In the genomic region with DNA sequence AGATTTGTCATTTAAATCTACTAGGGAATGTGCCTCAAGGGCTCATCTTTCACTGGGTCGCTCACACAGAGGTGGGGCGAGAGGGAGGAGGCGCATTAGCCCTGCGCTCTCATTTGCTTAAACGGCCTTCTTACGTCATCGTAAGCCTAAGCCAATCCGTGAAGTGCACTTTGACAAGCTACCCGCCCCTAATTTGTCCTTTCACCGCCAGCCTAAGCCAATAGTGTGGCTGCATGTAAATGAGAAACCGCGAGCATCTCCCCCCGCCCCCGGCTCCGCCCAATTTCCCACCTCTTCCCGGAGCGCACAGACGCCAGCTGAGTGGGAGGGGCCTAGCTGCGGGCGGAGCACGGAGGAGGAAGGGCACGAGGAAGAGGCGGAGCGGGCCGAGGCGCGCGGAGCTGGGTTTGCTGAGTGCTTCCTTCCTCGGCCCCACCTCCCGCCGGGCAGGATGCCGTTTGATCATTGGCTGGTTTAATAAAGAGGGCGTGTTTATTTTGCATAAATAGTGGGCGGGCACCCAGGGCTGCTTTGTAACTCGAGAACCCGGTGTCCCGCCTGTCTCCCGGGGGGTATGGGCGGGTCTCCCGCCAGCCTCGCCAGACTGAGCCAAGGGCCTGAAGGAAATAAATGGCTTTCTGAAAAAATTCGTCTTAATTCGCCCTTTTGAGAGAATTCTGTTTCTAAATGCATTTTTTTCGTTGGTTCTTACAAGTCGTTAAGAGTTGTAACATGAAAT, we compare ENCODE assay signal across 8 cellular contexts.
DNase-seq lines count a peak whose midpoint lies in the region; ATAC-seq and TF ChIP-seq lines count a peak whose summit lies in the region.

No MANE protein-coding gene starts in this region.

- H3K4me1 ChIP-seq in DND-41 (ENCODE audit: insufficient read depth, low read length) (no peaks in the 10 kb centered on the region), IMR-90 (ENCODE audit: control insufficient read depth, insufficient read depth, low read length) (no peaks in the 10 kb centered on the region), OCI-LY7 (ENCODE audit: insufficient read depth, low read length, poor library complexity, severe bottlenecking) (peaks cover 9% of the 10 kb centered on the region), neutrophil (ENCODE audit: control insufficient read depth in 1 of 2, insufficient read depth in 1 of 2, low read depth in 1 of 2, low read length in 1 of 2) (peaks cover 27 to 30% of the 10 kb centered on the region in 2 experiments), tibial nerve (peaks cover 0 to 10% (median 3%) of the 10 kb centered on the region in 4 donors)

- TF ChIP-seq CTCF in DND-41 (IDR thresholded peaks at IDR 0.05; ENCODE audit: borderline replicate concordance, extremely low read depth, low read length, poor library complexity, severe bottlenecking) (no peak), IMR-90 (conservative IDR thresholded peaks at IDR 0.05; ENCODE audit: low read depth, low read length) (no peak), OCI-LY7 (conservative IDR thresholded peaks at IDR 0.05; ENCODE audit: low read length) (no peak), neutrophil (IDR thresholded peaks at IDR 0.05) (no peak), tibial nerve (IDR thresholded peaks at IDR 0.05) (no peak)

- H3K27ac ChIP-seq in DND-41 (ENCODE audit: low read length) (no peak overlapping the region), IMR-90 (ENCODE audit: insufficient read depth, low read length) (no peak overlapping the region), OCI-LY7 (ENCODE audit: low read depth, low read length, poor library complexity, severe bottlenecking) (peak overlapping the region; percentile 4), neutrophil (no peak overlapping the region), tibial nerve (no peak overlapping the region)

- H3K79me2 ChIP-seq in DND-41 (ENCODE audit: insufficient read depth, low read length) (no peaks in the 10 kb centered on the region), OCI-LY7 (ENCODE audit: insufficient read depth, low read depth, low read length) (no peaks in the 10 kb centered on the region)

- POLR2A ChIA-PET in IMR-90 (lab: Charles Lee; ENCODE audit: unreplicated experiment) (no interaction called here), OCI-LY7 (lab: Charles Lee) (interaction anchor here (0.6 to 1.3 kb wide), 5 partner anchors 19 to 1860 kb away, joined by 3 to 4 read pairs (median 3); no protein-coding TSS in a partner anchor)

- H2AK9ac ChIP-seq in IMR-90 (replicated peaks; ENCODE audit: low read depth, low read length, poor library complexity) = no peak overlapping the region

- no peak overlapping the region for H4K8ac ChIP-seq in IMR-90 (ENCODE audit: low read depth in 2 of 2, low read length in 2 of 2)

- H2AK5ac ChIP-seq in IMR-90 (ENCODE audit: low read depth, low read length) = no peak overlapping the region

- H2AFZ ChIP-seq in DND-41 (ENCODE audit: low read depth, low read length) = no peak overlapping the region
- H2AFZ ChIP-seq in IMR-90 (replicated peaks; ENCODE audit: low read length, poor library complexity) = peak overlapping the region; percentile 7
- H2AFZ ChIP-seq in OCI-LY7 (ENCODE audit: low read length) = peak overlapping the region; percentile 28; the same call in 1 of the 2 replicates

- no peak overlapping the region for H3K14ac ChIP-seq in IMR-90 (replicated peaks; ENCODE audit: low read depth, low read length)

- in situ Hi-C loops in IMR-90 (cut with MboI; ENCODE audit: low sequenced_read_pairs) = loop anchor here (5.0 kb wide), 1 partner anchor 1240 kb away; a partner anchor contains a TSS

- H2BK20ac ChIP-seq in IMR-90 (ENCODE audit: low read depth, low read length) = no peak overlapping the region

- no peak overlapping the region for H3K4ac ChIP-seq in IMR-90 (ENCODE audit: low read depth, low read length)

- H3K4me3 ChIP-seq in DND-41 (ENCODE audit: low read depth in 1 of 2, low read length in 2 of 2) = no peak overlapping the region
- H3K4me3 ChIP-seq in IMR-90 (ENCODE audit: insufficient read depth, low read depth, low read length) = no peak overlapping the region; the same call in 1 of the 2 replicates
- H3K4me3 ChIP-seq in OCI-LY7 (ENCODE audit: low read depth, low read length, poor library complexity, severe bottlenecking) = peak overlapping the region; percentile 70
- peak overlapping the region; percentile 37 to 51 for H3K4me3 ChIP-seq in neutrophil (ENCODE audit: low read depth in 1 of 2, low read length in 1 of 2)
- peak overlapping the region in 1 of 4 donors; percentile 24 for H3K4me3 ChIP-seq in tibial nerve

- CTCF ChIA-PET in IMR-90 (lab: Yijun Ruan, JAX) (interaction anchor here (0.5 to 0.6 kb wide), 2 partner anchors 228 to 1468 kb away, joined by 3 to 4 read pairs; no protein-coding TSS in a partner anchor), OCI-LY7 (lab: Charles Lee; ENCODE audit: unreplicated experiment) (interaction anchor here (1.0 kb wide), 1 partner anchor 27 kb away, joined by 4 read pairs; no protein-coding TSS in a partner anchor)

- 0% methylated on average over 12 of the region's 45 CpGs; no CpG with 5 or more reads in 1 of the 2 experiments for WGBS in IMR-90 (ENCODE audit: extremely low coverage in 2 of 2, insufficient read length in 1 of 2), 2 experiments
- WGBS in tibial nerve, 2 donors = 1% methylated on average over 41 to 42 of the region's 45 CpGs

- peak; percentile 19 to 53 for TF ChIP-seq EP300 in tibial nerve (IDR thresholded peaks at IDR 0.05)

- H3K27me3 ChIP-seq in DND-41 (ENCODE audit: insufficient read depth, low read length, poor library complexity) (peaks cover 8% of the 10 kb centered on the region), IMR-90 (ENCODE audit: control insufficient read depth, insufficient read depth, low read length) (peaks cover 10% of the 10 kb centered on the region), neutrophil (peaks cover 100% of the 10 kb centered on the region), tibial nerve (peaks cover 6 to 100% of the 10 kb centered on the region in 2 donors)

- no peak for TF ChIP-seq RAD21 in IMR-90 (IDR thresholded peaks at IDR 0.05; ENCODE audit: low read length)

- peak; percentile 22; the same call in 1 of the 3 replicates for ATAC-seq in DND-41 (ENCODE audit: insufficient read depth, low read depth)
- ATAC-seq in GM21786 (IDR thresholded peaks at IDR 0.05; ENCODE audit: unreplicated experiment) = peak; percentile 87
- peak; percentile 97 for ATAC-seq in IMR-90 (ENCODE audit: low read depth)
- ATAC-seq in esophagus mucosa = peak; percentile 99

- H3K4me2 ChIP-seq in DND-41 (ENCODE audit: insufficient read depth, low read length) (no peak overlapping the region), IMR-90 (ENCODE audit: low read depth, low read length) (no peak overlapping the region), OCI-LY7 (ENCODE audit: low read length) (peak overlapping the region; percentile 85)

- H2BK15ac ChIP-seq in IMR-90 (ENCODE audit: low read depth, low read length) = no peak overlapping the region

- DNase-seq in DND-41 = peak; percentile 30
- DNase-seq in IMR-90 = peak; percentile 100
- DNase-seq in OCI-LY7 (ENCODE audit: low spot score) = peak; percentile 100
- DNase-seq in activated CD8-positive, alpha-beta memory T cell treated with anti-CD3 and anti-CD28 coated beads, Interleukin-2, amount 50 U/mL, for 48 hours = peak; percentile 94
- peak; percentile 93 to 97 for DNase-seq in tibial nerve (ENCODE audit: low spot score in 2 of 2)

- no peaks in the 10 kb centered on the region for H3K79me1 ChIP-seq in IMR-90 (ENCODE audit: low read depth in 1 of 2, low read length in 2 of 2)

- no peak overlapping the region for H2BK5ac ChIP-seq in IMR-90 (ENCODE audit: low read depth, low read length, poor library complexity, severe bottlenecking)

- H4K5ac ChIP-seq in IMR-90 (ENCODE audit: low read depth, low read length) = no peak overlapping the region

- no peak overlapping the region for H4K91ac ChIP-seq in IMR-90 (ENCODE audit: insufficient read depth, low read depth, low read length)

- no peak overlapping the region for H3K18ac ChIP-seq in IMR-90 (ENCODE audit: low read depth, low read length)

- H3K9me2 ChIP-seq in OCI-LY7 (ENCODE audit: insufficient read depth, low read length) = no peaks in the 10 kb centered on the region

- H3K56ac ChIP-seq in IMR-90 (ENCODE audit: extremely low read depth, insufficient read depth, low read length) = no peak overlapping the region

- no peak overlapping the region for H3K23ac ChIP-seq in IMR-90 (ENCODE audit: low read depth, low read length)

- H2BK120ac ChIP-seq in IMR-90 (ENCODE audit: low read depth, low read length) = no peak overlapping the region

- H3K9me3 ChIP-seq in DND-41 (ENCODE audit: insufficient read depth, low read length, severe bottlenecking) (no peaks in the 10 kb centered on the region), IMR-90 (ENCODE audit: control insufficient read depth, insufficient read depth, low read length) (no peaks in the 10 kb centered on the region), OCI-LY7 (ENCODE audit: low read length) (no peaks in the 10 kb centered on the region), neutrophil (peaks cover 51% of the 10 kb centered on the region), tibial nerve (peaks cover 0 to 9% (median 0%) of the 10 kb centered on the region in 4 donors)

- no peaks in the 10 kb centered on the region for H3K36me3 ChIP-seq in DND-41 (ENCODE audit: insufficient read depth, low read length)
- no peaks in the 10 kb centered on the region for H3K36me3 ChIP-seq in IMR-90 (ENCODE audit: control insufficient read depth, insufficient read depth, low read length)
- H3K36me3 ChIP-seq in OCI-LY7 (ENCODE audit: insufficient read depth, low read length) = no peaks in the 10 kb centered on the region
- no peaks in the 10 kb centered on the region for H3K36me3 ChIP-seq in neutrophil
- no peaks in the 10 kb centered on the region for H3K36me3 ChIP-seq in tibial nerve

- BruUV-seq in IMR-90 (replicated peaks; lab: Mats Ljungman, UMichigan) (no TSS peak), OCI-LY7 (replicated peaks; lab: Mats Ljungman, UMichigan) (no TSS peak)

- H3K9ac ChIP-seq in DND-41 (ENCODE audit: low read depth, low read length) (no peak overlapping the region), IMR-90 (ENCODE audit: low read depth, low read length) (no peak overlapping the region)

- intact Hi-C loops in IMR-90 (cut with micrococcal nuclease) = loop anchor here (1.0 to 10.0 kb wide), 2 partner anchors 992 to 1281 kb away; a partner anchor contains a TSS
- intact Hi-C loops in OCI-LY7 (cut with micrococcal nuclease; ENCODE audit: unreplicated experiment) = loop anchor here (2.0 to 5.0 kb wide), 2 partner anchors 88 to 1000 kb away; a partner anchor contains a TSS

- TF ChIP-seq POLR2A in IMR-90 (IDR thresholded peaks at IDR 0.05; ENCODE audit: low read depth, low read length) (no peak), tibial nerve (IDR thresholded peaks at IDR 0.05) (no peak)

- H4K20me1 ChIP-seq in DND-41 (ENCODE audit: insufficient read depth, low read length) (no peaks in the 10 kb centered on the region), IMR-90 (ENCODE audit: insufficient read depth, low read length) (no peaks in the 10 kb centered on the region), OCI-LY7 (ENCODE audit: insufficient read depth, low read length) (no peaks in the 10 kb centered on the region)

- peaks cover under 1% of the 10 kb centered on the region; the same call in 1 of the 2 replicates for H3K9me1 ChIP-seq in IMR-90 (ENCODE audit: insufficient read depth, low read length)

- dilution Hi-C loops in IMR-90 (cut with HindIII; ENCODE audit: low sequenced_read_pairs, unreplicated experiment) = no loop called here

TF ChIP-seq in IMR-90, 13 proteins besides CTCF, POLR2A, EP300 and RAD21 (continues in another document):
- TF ChIP-seq RFX5 (IDR thresholded peaks at IDR 0.05; ENCODE audit: low read depth, low read length) = no peak

Comparison
In these comparisons a context has a peak if more than half of its experiments do, and no peak if none do; other contexts are left out.
1. ATAC-seq: peak in every context shown above with its lines; median percentile 99 in esophagus mucosa; 97 in IMR-90; 87 in GM21786; 22 in DND-41.
2. DNase-seq: peak in every context shown above with its lines; median percentile 100 in IMR-90; 100 in OCI-LY7; 95 in tibial nerve; 94 in activated CD8-positive, alpha-beta memory T cell treated with anti-CD3 and anti-CD28 coated beads, Interleukin-2, amount 50 U/mL, for 48 hours; 30 in DND-41.
3. H3K4me3 ChIP-seq: peak in OCI-LY7 (single experiment) and neutrophil (2 of 2); none in DND-41 (0 of 2) and IMR-90 (single experiment).